Comparison of ENCODE assay signal across 8 cellular contexts in genomic region chr12:113424915-113425823, GRCh38. TPM values are rescaled to one million over a fixed set of nuclear protein-coding genes. Genes with fewer than 3 reads are reported as not detected.
A peak's percentile ranks its signal among the peaks of the same experiment; 100 is the strongest.
DNase-seq lines count a peak whose midpoint lies in the region; ATAC-seq and TF ChIP-seq lines count a peak whose summit lies in the region.

No MANE protein-coding gene starts in this region.

- no peak for TF ChIP-seq EP300 in upper lobe of left lung (IDR thresholded peaks at IDR 0.05)

- peak; percentile 37 for DNase-seq in SIG-M5 treated with dmso at 0.1 percent for 504 hours (lab: John Stamatoyannopoulos, UW; ENCODE audit: unreplicated experiment)
- no peak for DNase-seq in SIG-M5 (lab: John Stamatoyannopoulos, UW)
- peak; percentile 46 for DNase-seq in NCI-H69 (lab: John Stamatoyannopoulos, UW)
- peak; percentile 70 for DNase-seq in activated T-cell treated with anti-CD3 and anti-CD28 coated beads, Interleukin-2, amount 50 U/mL, for 24 hours
- peak; percentile 53 for DNase-seq in fibroblast of mammary gland (ENCODE audit: low read depth)
- peak; percentile 72 for DNase-seq in neural crest cell (ENCODE audit: low read depth, low spot score)
- peak in 1 of 2 donors; percentile 40 for DNase-seq in upper lobe of left lung

- TF ChIP-seq POLR2A in upper lobe of left lung (IDR thresholded peaks at IDR 0.05), result no peak

- no peaks in the 10 kb centered on the region for H3K36me3 Mint-ChIP-seq in activated T-cell treated with anti-CD3 and anti-CD28 coated beads, Interleukin-2, amount 50 U/mL, for 24 hours (ENCODE audit: low read depth)
- no peaks in the 10 kb centered on the region for H3K36me3 Mint-ChIP-seq in neural crest cell (ENCODE audit: low read depth)

- 53 to 59% methylated on average over 14 to 20 of the region's 20 CpGs for WGBS in upper lobe of left lung, 2 donors

- H3K4me3 Mint-ChIP-seq in activated T-cell treated with anti-CD3 and anti-CD28 coated beads, Interleukin-2, amount 50 U/mL, for 24 hours, result no peak overlapping the region
- H3K4me3 Mint-ChIP-seq in neural crest cell, result no peak overlapping the region

- H3K27me3 ChIP-seq in upper lobe of left lung, result no peaks in the 10 kb centered on the region

- H3K9me3 Mint-ChIP-seq in activated T-cell treated with anti-CD3 and anti-CD28 coated beads, Interleukin-2, amount 50 U/mL, for 24 hours, result no peaks in the 10 kb centered on the region
- no peaks in the 10 kb centered on the region for H3K9me3 Mint-ChIP-seq in neural crest cell

- ATAC-seq in upper lobe of left lung (ENCODE audit: low FRiP score in 2 of 2) (peak in 1 of 2 donors; percentile 50), HG03565 (IDR thresholded peaks at IDR 0.05; ENCODE audit: unreplicated experiment) (no peak)

- H3K36me3 ChIP-seq in upper lobe of left lung, result no peaks in the 10 kb centered on the region

- H3K9me3 ChIP-seq in upper lobe of left lung, result no peaks in the 10 kb centered on the region

- H3K4me3 ChIP-seq in fibroblast of mammary gland (ENCODE audit: control insufficient read depth, low read depth, low read length) (no peak overlapping the region), upper lobe of left lung (no peak overlapping the region)

- H3K4me1 Mint-ChIP-seq in activated T-cell treated with anti-CD3 and anti-CD28 coated beads, Interleukin-2, amount 50 U/mL, for 24 hours (ENCODE audit: low read depth), result peaks cover 10% of the 10 kb centered on the region
- H3K4me1 Mint-ChIP-seq in neural crest cell, result peaks cover 12% of the 10 kb centered on the region

- H3K4me1 ChIP-seq in upper lobe of left lung, result peaks cover 5 to 22% (median 11%) of the 10 kb centered on the region in 4 donors

- peak; percentile 85 for TF ChIP-seq CTCF in fibroblast of mammary gland (conservative IDR thresholded peaks at IDR 0.05; ENCODE audit: control insufficient read depth, insufficient read depth, low read depth, low read length)
- peak; percentile 91 for TF ChIP-seq CTCF in neural crest cell (conservative IDR thresholded peaks at IDR 0.05)
- peak; percentile 64 to 80 (median 67) for TF ChIP-seq CTCF in upper lobe of left lung (IDR thresholded peaks at IDR 0.05)

- peaks cover 36% of the 10 kb centered on the region for H3K27me3 Mint-ChIP-seq in activated T-cell treated with anti-CD3 and anti-CD28 coated beads, Interleukin-2, amount 50 U/mL, for 24 hours
- H3K27me3 Mint-ChIP-seq in neural crest cell (ENCODE audit: low read depth), result peaks cover 21% of the 10 kb centered on the region

- H3K27ac Mint-ChIP-seq in activated T-cell treated with anti-CD3 and anti-CD28 coated beads, Interleukin-2, amount 50 U/mL, for 24 hours, result no peak overlapping the region
- no peak overlapping the region for H3K27ac Mint-ChIP-seq in neural crest cell (ENCODE audit: unreplicated experiment)

- no peak overlapping the region for H3K27ac ChIP-seq in upper lobe of left lung

RNA-seq across cellular contexts. Expression of gene SDSL, which starts 3.0 kb away (rescaled TPM):
- total RNA-seq in neural crest cell (1.5 and 3.3 TPM in 2 replicates), upper lobe of left lung (10 to 100 TPM in 3 of 6 donors, 1 to 10 TPM in 3; 1.1 to 26.9 (median 9.1) TPM)

RNA-seq across cellular contexts. Expression of gene SDS, which starts 21.5 kb away (rescaled TPM):
- total RNA-seq in neural crest cell, result not detected in 2 replicates
- total RNA-seq in upper lobe of left lung, result 1 to 10 TPM in 5 of 6 donors, under 1 TPM in 1; 1.00 to 4.0 (median 2.4) TPM

RNA-seq across cellular contexts. Expression of gene LHX5, which starts 46.5 kb away (rescaled TPM):
- 1.5 and 1.8 TPM in 2 replicates for total RNA-seq in neural crest cell
- not detected for total RNA-seq in upper lobe of left lung
